15 cellular contexts compared by ENCODE assay signal in the genomic region with DNA sequence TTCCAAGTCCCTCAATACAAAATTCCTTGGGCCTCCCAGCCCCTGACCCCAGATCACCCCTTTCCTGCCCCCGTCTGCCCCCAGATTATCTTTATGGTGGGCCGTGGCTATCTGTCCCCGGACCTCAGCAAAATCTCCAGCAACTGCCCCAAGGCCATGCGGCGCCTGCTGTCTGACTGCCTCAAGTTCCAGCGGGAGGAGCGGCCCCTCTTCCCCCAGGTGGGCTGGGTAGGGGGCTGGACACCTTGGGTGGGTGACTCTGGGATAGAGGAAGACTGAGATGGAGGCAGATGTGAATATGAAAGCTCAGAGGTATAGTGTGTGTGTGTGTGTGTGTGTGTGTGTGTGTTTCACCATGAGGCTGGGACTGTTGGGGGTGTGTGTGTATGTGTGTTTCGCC. TPM values are rescaled to one million over a fixed set of nuclear protein-coding genes. Genes with fewer than 3 reads are reported as not detected.
A peak's percentile ranks its signal among the peaks of the same experiment; 100 is the strongest.
DNase-seq lines count a peak whose midpoint lies in the region; ATAC-seq and TF ChIP-seq lines count a peak whose summit lies in the region.
"Had no signal": no experiment of that assay in that cellular context is flagged by ENCODE, and none has a peak within 500 bp of the region (broad histone marks: within the 10 kb centered on the region; RNA-seq: fewer than 3 reads in every experiment).

No MANE protein-coding gene starts in this region.

- no peak for TF ChIP-seq CTCF in CD8-positive, alpha-beta T cell (IDR thresholded peaks at IDR 0.05)
- TF ChIP-seq CTCF in neural crest cell (conservative IDR thresholded peaks at IDR 0.05), result no peak

- H3K27ac Mint-ChIP-seq in CD8-positive, alpha-beta T cell, result no peak overlapping the region
- peak overlapping the region; percentile 95 for H3K27ac Mint-ChIP-seq in T-helper 17 cell
- no peak overlapping the region for H3K27ac Mint-ChIP-seq in neural crest cell (ENCODE audit: unreplicated experiment)

- no peaks in the 10 kb centered on the region for H3K27me3 ChIP-seq in CD8-positive, alpha-beta T cell (ENCODE audit: insufficient read depth, low read length)
- H3K27me3 ChIP-seq: BLaER1 had no signal

- H3K9me3 Mint-ChIP-seq in CD8-positive, alpha-beta T cell, result no peaks in the 10 kb centered on the region
- no peaks in the 10 kb centered on the region for H3K9me3 Mint-ChIP-seq in neural crest cell

- no peak overlapping the region for H3K4me3 Mint-ChIP-seq in CD8-positive, alpha-beta T cell
- no peak overlapping the region for H3K4me3 Mint-ChIP-seq in T-helper 17 cell
- H3K4me3 Mint-ChIP-seq in neural crest cell, result peak overlapping the region; percentile 25

- no peak overlapping the region for H3K4me3 ChIP-seq in CD8-positive, alpha-beta T cell (ENCODE audit: low read depth, low read length)
- H3K4me3 ChIP-seq: BLaER1, GM12878, GM23248 had no signal

- peaks cover 22% of the 10 kb centered on the region for H3K36me3 ChIP-seq in CD8-positive, alpha-beta T cell (ENCODE audit: insufficient read depth, low read length)

- no peaks in the 10 kb centered on the region for H3K9me3 ChIP-seq in CD8-positive, alpha-beta T cell (ENCODE audit: low read length)
- H3K9me3 ChIP-seq in T-helper 17 cell (ENCODE audit: control insufficient read depth, low read length, poor library complexity, severe bottlenecking), result no peaks in the 10 kb centered on the region

- POLR2A ChIA-PET in CD8-positive, alpha-beta T cell (lab: Charles Lee), result no interaction called here

- CTCF ChIA-PET in CD8-positive, alpha-beta T cell (lab: Charles Lee), result no interaction called here

- peaks cover 16% of the 10 kb centered on the region for H3K4me1 Mint-ChIP-seq in CD8-positive, alpha-beta T cell (ENCODE audit: low read depth)
- H3K4me1 Mint-ChIP-seq in T-helper 17 cell, result peaks cover 13% of the 10 kb centered on the region
- peaks cover 7% of the 10 kb centered on the region for H3K4me1 Mint-ChIP-seq in neural crest cell

- peaks cover 58% of the 10 kb centered on the region for H3K36me3 Mint-ChIP-seq in CD8-positive, alpha-beta T cell
- peaks cover 9% of the 10 kb centered on the region for H3K36me3 Mint-ChIP-seq in T-helper 17 cell (ENCODE audit: low read depth)
- H3K36me3 Mint-ChIP-seq in neural crest cell (ENCODE audit: low read depth), result peaks cover 35% of the 10 kb centered on the region

- no peak for DNase-seq in CD8-positive, alpha-beta T cell
- DNase-seq in T-helper 17 cell (no peak), islet precursor cell (peak; percentile 26), neural crest cell (ENCODE audit: low read depth, low spot score) (no peak), globus pallidus (ENCODE audit: low spot score) (no peak), HuH-7.5 (ENCODE audit: low spot score) (no peak)
- no peak for DNase-seq in stimulated activated CD4-positive, alpha-beta T cell treated with anti-CD3 and anti-CD28 coated beads, Interleukin-4, amount 100 ng/mL, for 4 hours
- DNase-seq: 8988T, AML-193, DMS79, GM23248 had no signal

- peaks cover 4% of the 10 kb centered on the region for H3K4me1 ChIP-seq in CD8-positive, alpha-beta T cell (ENCODE audit: insufficient read depth, low read length)

- ATAC-seq in CD8-positive, alpha-beta T cell, result peak; percentile 16
- ATAC-seq in T-helper 17 cell (no peak), HG02623 (IDR thresholded peaks at IDR 0.05; ENCODE audit: unreplicated experiment) (no peak)
- ATAC-seq: GM12878, HCT116 had no signal

- intact Hi-C loops in CD8-positive, alpha-beta T cell (cut with DNase I, micrococcal nuclease), result no loop called here

- peaks cover 4% of the 10 kb centered on the region for H3K27me3 Mint-ChIP-seq in CD8-positive, alpha-beta T cell (ENCODE audit: low read depth)
- H3K27me3 Mint-ChIP-seq in T-helper 17 cell (no peaks in the 10 kb centered on the region), neural crest cell (ENCODE audit: low read depth) (no peaks in the 10 kb centered on the region)

- H3K27ac ChIP-seq in CD8-positive, alpha-beta T cell (ENCODE audit: low read depth, low read length), result no peak overlapping the region
- H3K27ac ChIP-seq: BLaER1, GM23248 had no signal

RNA-seq across cellular contexts. Expression of gene ARAF, which starts 9.8 kb away (rescaled TPM):
- total RNA-seq in CD8-positive, alpha-beta T cell, result 100 to 1,000 TPM; 125 to 134 TPM
- total RNA-seq in T-helper 17 cell (100 to 1,000 TPM; 132 to 140 TPM), neural crest cell (55.7 and 56.3 TPM in 2 replicates)

RNA-seq across cellular contexts. Expression of gene TIMP1, which starts 11.4 kb away (rescaled TPM):
- 10 to 100 TPM; 16.1 to 17.4 TPM for total RNA-seq in CD8-positive, alpha-beta T cell
- total RNA-seq in T-helper 17 cell (100 to 1,000 TPM in 1 of 2 donors, 10 to 100 TPM in 1; 94.5 to 143 TPM), neural crest cell (63.8 and 69.4 TPM in 2 replicates)

RNA-seq across cellular contexts. Expression of gene SYN1, which starts 48.9 kb away (rescaled TPM):
- total RNA-seq in CD8-positive, alpha-beta T cell, result under 1 TPM in 1 of 2 experiments, not detected in 1; 0.17 TPM
- total RNA-seq in T-helper 17 cell (1 to 10 TPM in 1 of 2 donors, under 1 TPM in 1; 0.52 to 1.1 TPM), neural crest cell (4.5 and 4.9 TPM in 2 replicates)
- total RNA-seq: GM23248 had no signal

RNA-seq across cellular contexts. Expression of gene CFP, which starts 58.9 kb away (rescaled TPM):
- total RNA-seq in CD8-positive, alpha-beta T cell, result 1 to 10 TPM; 4.8 to 6.2 TPM
- total RNA-seq in T-helper 17 cell, result 10 to 100 TPM; 17.7 to 25.3 TPM
- total RNA-seq in neural crest cell, result 1.6 and 1.7 TPM in 2 replicates
- total RNA-seq: GM23248 had no signal
